ENCODE assay signal across 8 cellular contexts in the genomic region with DNA sequence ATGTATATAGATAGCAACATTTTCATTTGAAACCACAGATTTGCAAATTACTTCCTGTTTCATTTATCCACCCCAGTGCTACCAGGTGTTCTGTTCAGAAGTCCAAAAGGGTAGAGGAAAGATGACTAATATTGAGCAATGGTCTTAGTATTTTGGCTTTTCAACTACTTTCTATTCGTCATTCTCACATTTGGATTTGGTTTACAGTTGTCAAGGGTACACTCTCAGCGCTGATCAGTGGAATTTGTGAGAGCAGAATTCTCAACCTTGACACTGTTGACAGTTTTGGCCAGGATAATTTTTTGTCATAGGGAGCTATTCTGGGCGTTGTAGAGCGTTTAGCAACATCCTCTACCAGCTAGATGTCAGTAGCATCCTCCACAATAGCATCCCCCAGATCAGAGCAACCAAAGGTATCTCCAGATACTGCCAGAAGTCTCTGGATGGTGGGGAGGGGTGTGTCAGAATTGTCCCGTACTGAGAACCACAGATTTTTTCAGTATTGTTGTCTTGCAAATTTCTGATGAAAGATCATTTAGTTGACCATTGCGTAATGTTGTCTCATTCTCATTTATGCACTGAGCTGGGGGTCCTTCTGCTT. TPM values are rescaled to one million over a fixed set of nuclear protein-coding genes. Genes with fewer than 3 reads are reported as not detected.
DNase-seq lines count a peak whose midpoint lies in the region; ATAC-seq lines count a peak whose summit lies in the region.

No MANE protein-coding gene starts in this region.

- H3K4me3 Mint-ChIP-seq in CD4-positive, CD25-positive, alpha-beta regulatory T cell, result peak overlapping the region; percentile 1 to 81 (median 58)
- no peak overlapping the region for H3K4me3 Mint-ChIP-seq in activated T-helper 2 cell treated with anti-CD3 and anti-CD28 coated beads, Interferon-gamma antibody, Interleukin-2, Interleukin-4, amounts not matched to agents 10 μg/mL and 5 μg/mL and 100 μg/mL, durations not matched to agents 14 hours and 24 hours and 36 hours (ENCODE audit: low read depth)

- peak overlapping the region; percentile 96 for H3K27ac ChIP-seq in CD4-positive, CD25-positive, alpha-beta regulatory T cell (ENCODE audit: insufficient read depth, low read length, poor library complexity, severe bottlenecking)

- peak in 2 of 3 donors; percentile 45 to 78 for DNase-seq in CD4-positive, CD25-positive, alpha-beta regulatory T cell
- DNase-seq in activated T-helper 2 cell treated with anti-CD3 and anti-CD28 coated beads, Interferon-gamma antibody, Interleukin-2, Interleukin-4, amounts not matched to agents 10 μg/mL and 5 μg/mL and 100 μg/mL, durations not matched to agents 14 hours and 24 hours and 36 hours (ENCODE audit: low spot score), result no peak
- DNase-seq in stimulated activated naive CD4-positive, alpha-beta T cell treated with Interleukin-2 at 50 U/mL for 16 hours (lab: John Stamatoyannopoulos, UW), result peak; percentile 12
- DNase-seq in kidney glomerular epithelial cell (lab: John Stamatoyannopoulos, UW) (no peak), GOT3 (lab: John Stamatoyannopoulos, UW) (no peak), Ammon's horn (ENCODE audit: low spot score) (no peak)

- H3K4me3 ChIP-seq in CD4-positive, CD25-positive, alpha-beta regulatory T cell (ENCODE audit: low read depth, low read length), result peak overlapping the region; percentile 60

- intact Hi-C loops in activated T-helper 2 cell treated with anti-CD3 and anti-CD28 coated beads, Interferon-gamma antibody, Interleukin-2, Interleukin-4, amounts not matched to agents 10 μg/mL and 5 μg/mL and 100 μg/mL, durations not matched to agents 14 hours and 24 hours and 36 hours (cut with micrococcal nuclease), result loop anchor here (2.0 kb wide), 1 partner anchor 26 kb away; no protein-coding TSS in a partner anchor

- H3K27me3 Mint-ChIP-seq in CD4-positive, CD25-positive, alpha-beta regulatory T cell, result no peaks in the 10 kb centered on the region
- H3K27me3 Mint-ChIP-seq in activated T-helper 2 cell treated with anti-CD3 and anti-CD28 coated beads, Interferon-gamma antibody, Interleukin-2, Interleukin-4, amounts not matched to agents 10 μg/mL and 5 μg/mL and 100 μg/mL, durations not matched to agents 14 hours and 24 hours and 36 hours (ENCODE audit: low read depth), result no peaks in the 10 kb centered on the region

- H3K9me3 Mint-ChIP-seq in CD4-positive, CD25-positive, alpha-beta regulatory T cell, result no peaks in the 10 kb centered on the region
- no peaks in the 10 kb centered on the region for H3K9me3 Mint-ChIP-seq in activated T-helper 2 cell treated with anti-CD3 and anti-CD28 coated beads, Interferon-gamma antibody, Interleukin-2, Interleukin-4, amounts not matched to agents 10 μg/mL and 5 μg/mL and 100 μg/mL, durations not matched to agents 14 hours and 24 hours and 36 hours

- peaks cover 15% of the 10 kb centered on the region for H3K36me3 ChIP-seq in CD4-positive, CD25-positive, alpha-beta regulatory T cell (ENCODE audit: control insufficient read depth, insufficient read depth, low read length)

- H3K27ac Mint-ChIP-seq in CD4-positive, CD25-positive, alpha-beta regulatory T cell, result peak overlapping the region; percentile 73 to 97 (median 89)
- peak overlapping the region; percentile 75 for H3K27ac Mint-ChIP-seq in activated T-helper 2 cell treated with anti-CD3 and anti-CD28 coated beads, Interferon-gamma antibody, Interleukin-2, Interleukin-4, amounts not matched to agents 10 μg/mL and 5 μg/mL and 100 μg/mL, durations not matched to agents 14 hours and 24 hours and 36 hours

- peaks cover 14% of the 10 kb centered on the region for H3K36me3 Mint-ChIP-seq in CD4-positive, CD25-positive, alpha-beta regulatory T cell
- H3K36me3 Mint-ChIP-seq in activated T-helper 2 cell treated with anti-CD3 and anti-CD28 coated beads, Interferon-gamma antibody, Interleukin-2, Interleukin-4, amounts not matched to agents 10 μg/mL and 5 μg/mL and 100 μg/mL, durations not matched to agents 14 hours and 24 hours and 36 hours (ENCODE audit: low read depth), result peaks cover 55% of the 10 kb centered on the region

- H3K27me3 ChIP-seq in CD4-positive, CD25-positive, alpha-beta regulatory T cell (ENCODE audit: control insufficient read depth, insufficient read depth, low read length), result no peaks in the 10 kb centered on the region

- H3K4me1 Mint-ChIP-seq in CD4-positive, CD25-positive, alpha-beta regulatory T cell, result peaks cover 36 to 76% (median 47%) of the 10 kb centered on the region in 4 donors
- H3K4me1 Mint-ChIP-seq in activated T-helper 2 cell treated with anti-CD3 and anti-CD28 coated beads, Interferon-gamma antibody, Interleukin-2, Interleukin-4, amounts not matched to agents 10 μg/mL and 5 μg/mL and 100 μg/mL, durations not matched to agents 14 hours and 24 hours and 36 hours (ENCODE audit: low read depth), result peaks cover 37% of the 10 kb centered on the region

- peak; percentile 27 to 35 for ATAC-seq in CD4-positive, CD25-positive, alpha-beta regulatory T cell (ENCODE audit: low read depth in 2 of 2)
- ATAC-seq in GM19397 (IDR thresholded peaks at IDR 0.05; ENCODE audit: unreplicated experiment), result peak; percentile 51
- ATAC-seq in HG03432 (IDR thresholded peaks at IDR 0.05; ENCODE audit: unreplicated experiment), result peak; percentile 76

- no peaks in the 10 kb centered on the region for H3K9me3 ChIP-seq in CD4-positive, CD25-positive, alpha-beta regulatory T cell (ENCODE audit: control insufficient read depth in 2 of 2, low read length in 2 of 2)

- H3K4me1 ChIP-seq in CD4-positive, CD25-positive, alpha-beta regulatory T cell (ENCODE audit: control insufficient read depth, insufficient read depth, low read length, poor library complexity, severe bottlenecking), result peaks cover 41% of the 10 kb centered on the region

RNA-seq across cellular contexts. Expression of gene HMCES, which starts 4.2 kb away (rescaled TPM):
- 64.1 TPM for total RNA-seq in CD4-positive, CD25-positive, alpha-beta regulatory T cell
- polyA plus RNA-seq in CD4-positive, CD25-positive, alpha-beta regulatory T cell, result 100 to 1,000 TPM in 2 of 4 donors, 10 to 100 TPM in 2; 90.9 to 115 (median 100) TPM
- 63.6 and 70.7 TPM in 2 replicates for total RNA-seq in activated T-helper 2 cell treated with anti-CD3 and anti-CD28 coated beads, Interferon-gamma antibody, Interleukin-2, Interleukin-4, amounts not matched to agents 10 μg/mL and 5 μg/mL and 100 μg/mL, durations not matched to agents 14 hours and 24 hours and 36 hours

RNA-seq across cellular contexts. Expression of gene COPG1, which starts 33.4 kb away (rescaled TPM):
- 90.4 TPM for total RNA-seq in CD4-positive, CD25-positive, alpha-beta regulatory T cell
- 100 to 1,000 TPM in 1 of 4 donors, 10 to 100 TPM in 3; 67.7 to 105 (median 85.0) TPM for polyA plus RNA-seq in CD4-positive, CD25-positive, alpha-beta regulatory T cell
- total RNA-seq in activated T-helper 2 cell treated with anti-CD3 and anti-CD28 coated beads, Interferon-gamma antibody, Interleukin-2, Interleukin-4, amounts not matched to agents 10 μg/mL and 5 μg/mL and 100 μg/mL, durations not matched to agents 14 hours and 24 hours and 36 hours, result 182 and 187 TPM in 2 replicates

Comparison
In these comparisons a context has a peak if more than half of its experiments do, and no peak if none do; other contexts are left out.
1. DNase-seq: peak in CD4-positive, CD25-positive, alpha-beta regulatory T cell (2 of 3) and stimulated activated naive CD4-positive, alpha-beta T cell treated with Interleukin-2 at 50 U/mL for 16 hours (single experiment); none in activated T-helper 2 cell treated with anti-CD3 and anti-CD28 coated beads, Interferon-gamma antibody, Interleukin-2, Interleukin-4, amounts not matched to agents 10 μg/mL and 5 μg/mL and 100 μg/mL, durations not matched to agents 14 hours and 24 hours and 36 hours (single experiment), kidney glomerular epithelial cell (single experiment), GOT3 (single experiment) and Ammon's horn (single experiment).
2. Peak in every context shown above with its lines, with median percentiles within 50 percentile points of each other: ATAC-seq.